16 cellular contexts compared by ENCODE assay signal in the genomic region with DNA sequence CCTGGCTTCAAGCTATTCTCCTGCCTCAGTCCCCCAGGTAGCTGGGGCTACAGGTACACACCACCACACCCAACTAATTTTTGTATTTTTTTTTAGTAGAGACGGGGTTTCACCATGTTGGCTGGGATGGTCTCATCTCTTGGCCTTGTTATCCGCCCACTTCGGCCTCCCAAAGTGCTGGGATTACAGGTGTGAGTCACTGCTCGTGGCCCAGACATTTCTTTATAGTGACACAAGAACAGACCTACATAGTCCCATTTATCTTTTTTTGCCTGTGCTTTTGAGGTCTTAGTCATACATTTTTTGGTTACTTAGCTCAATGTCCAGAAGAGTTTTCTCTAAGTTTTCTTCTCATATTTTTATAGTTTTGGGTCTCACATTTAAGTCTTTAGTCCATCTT.
"Had no signal": no experiment of that assay in that cellular context is flagged by ENCODE, and none has a peak within 500 bp of the region (broad histone marks: within the 10 kb centered on the region; RNA-seq: fewer than 3 reads in every experiment).

No MANE protein-coding gene starts in this region.

- FAIRE-seq: islet of Langerhans had no signal

- DNase-seq: hypothalamus; immature natural killer cell; left ventricle myocardium inferior; mesendoderm; naive B cell; natural killer cell; nephron progenitor cell; ovary; right lobe of liver; stimulated activated CD4-positive, alpha-beta T cell treated with anti-CD3 and anti-CD28 coated beads, Interleukin-12 subunit alpha, Interleukin-12 subunit beta, amount 100 ng/mL, for 4 hours; stimulated activated CD4-positive, alpha-beta T cell treated with anti-CD3 and anti-CD28 coated beads, Interleukin-15, amount 100 ng/mL, for 24 hours; stimulated activated CD4-positive, alpha-beta T cell treated with anti-CD3 and anti-CD28 coated beads, Interleukin-2, amount 100 ng/mL, for 24 hours; stimulated activated CD4-positive, alpha-beta T cell treated with anti-CD3 and anti-CD28 coated beads, Interleukin-4, amount 100 ng/mL, for 1 hour; stimulated activated naive CD4-positive, alpha-beta T cell; tibial artery had no signal
